30 cellular contexts compared by ENCODE assay signal in genomic region chr5:73228052-73228451, GRCh38. TPM values are rescaled to one million over a fixed set of nuclear protein-coding genes. Genes with fewer than 3 reads are reported as not detected.
"Had no signal": no experiment of that assay in that cellular context is flagged by ENCODE, and none has a peak within 500 bp of the region (broad histone marks: within the 10 kb centered on the region; RNA-seq: fewer than 3 reads in every experiment).

No MANE protein-coding gene starts in this region.

- H2AFZ ChIP-seq: PC-9 had no signal

- H3K4me2 ChIP-seq: KMS-11, SK-N-SH had no signal

- H3K36me3 ChIP-seq: SJSA1 had no signal

- H3K27ac ChIP-seq: KMS-11, PC-9, SJSA1 had no signal

- H3K27me3 ChIP-seq: SJSA1 had no signal

- DNase-seq: Karpas-422, MM.1S, MV-4-11, NCI-H1092, NCI-H1105, NCI-H1417 treated with DMSO at 0.1 percent for 48 hours, NCI-H1436 treated with DMSO at 0.1 percent for 48 hours, NCI-H1694 treated with DMSO at 0.1 percent for 48 hours, NCI-H187 treated with DMSO at 0.1 percent for 48 hours, NCI-H2029, NCI-H2171 treated with DMSO at 0.1 percent for 48 hours, NCI-H2227 treated with DMSO at 0.1 percent for 48 hours, NCI-H345, NCI-H446, NCI-H510A treated with DMSO at 0.1 percent for 48 hours, NCI-H524 treated with DMSO at 0.1 percent for 48 hours, NCI-H526 treated with DMSO at 0.1 percent for 48 hours, NCI-H774, PC-9, Right ventricle myocardium superior, SHP77 treated with DMSO at 0.1 percent for 48 hours, SK-N-SH, SW 1271 had no signal

- H3K9me3 ChIP-seq: SJSA1, SK-N-SH had no signal

- H3K9ac ChIP-seq: KMS-11, SK-N-SH had no signal

- FAIRE-seq: RCC 7860 had no signal

- ATAC-seq: Panc1 had no signal

- H3K4me3 ChIP-seq: PC-9, SJSA1 had no signal

RNA-seq across cellular contexts. Expression of gene TMEM174, which starts 55.1 kb away (rescaled TPM):
- total RNA-seq: MCF 10A, NCI-H460, PC-9, Right ventricle myocardium superior, RPMI7951, SJSA1 had no signal
- polyA plus RNA-seq: SK-N-SH had no signal
